In the genomic region with DNA sequence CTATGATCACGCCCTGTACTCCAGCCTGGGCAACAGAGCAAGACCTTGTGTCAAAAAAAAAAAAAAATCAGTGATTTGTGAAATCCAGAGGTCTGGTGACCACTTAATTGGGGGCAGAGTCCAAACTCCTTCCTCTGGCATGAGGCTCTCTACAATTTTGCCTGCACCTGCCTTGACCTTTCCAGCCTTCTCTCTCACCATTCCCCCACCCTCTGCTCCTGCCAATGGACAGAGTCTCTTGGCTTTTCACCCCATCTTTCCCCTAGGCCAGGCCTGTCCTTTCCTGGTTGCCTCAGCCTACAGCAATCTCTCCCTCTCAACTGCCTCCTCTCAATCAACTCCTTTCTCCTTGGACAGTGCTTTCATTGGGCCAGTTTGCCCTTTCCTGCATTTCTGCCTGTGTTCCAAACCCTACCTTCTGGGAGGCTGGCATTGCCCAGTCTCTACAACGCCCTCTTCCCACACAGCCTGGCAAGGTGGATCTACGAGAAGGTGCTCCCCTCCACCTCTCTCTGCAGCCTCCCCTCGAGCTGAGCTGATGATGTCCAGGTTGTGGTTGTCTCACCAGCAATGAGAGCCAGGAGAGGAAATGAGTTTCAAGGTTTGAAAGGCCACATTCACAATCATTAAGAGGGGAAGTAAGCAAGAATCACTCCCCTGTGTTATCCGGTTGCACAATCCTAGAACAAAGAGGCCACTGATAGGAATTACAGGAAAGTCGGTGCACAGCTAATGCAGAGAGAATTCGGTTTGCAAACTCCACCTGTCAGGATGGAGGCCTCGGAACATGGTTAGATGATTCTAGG, we compare ENCODE assay signal across 1 cellular context.
TF ChIP-seq lines count a peak whose summit lies in the region.

No MANE protein-coding gene starts in this region.

TF ChIP-seq in HepG2, 621 proteins besides CTCF, POLR2A, EP300 and RAD21 (continued from another document and continues in another):
- TF ChIP-seq, protein P1, sequence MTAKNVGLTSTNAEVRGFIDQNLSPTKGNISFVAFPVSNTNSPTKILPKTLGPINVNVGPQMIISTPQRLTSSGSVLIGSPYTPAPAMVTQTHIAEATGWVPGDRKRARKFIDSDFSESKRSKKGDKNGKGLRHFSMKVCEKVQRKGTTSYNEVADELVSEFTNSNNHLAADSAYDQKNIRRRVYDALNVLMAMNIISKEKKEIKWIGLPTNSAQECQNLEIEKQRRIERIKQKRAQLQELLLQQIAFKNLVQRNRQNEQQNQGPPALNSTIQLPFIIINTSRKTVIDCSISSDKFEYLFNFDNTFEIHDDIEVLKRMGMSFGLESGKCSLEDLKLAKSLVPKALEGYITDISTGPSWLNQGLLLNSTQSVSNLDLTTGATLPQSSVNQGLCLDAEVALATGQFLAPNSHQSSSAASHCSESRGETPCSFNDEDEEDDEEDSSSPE (CRISPR knock-in tag; IDR thresholded peaks at IDR 0.05), result peak; percentile 42
- no peak for TF ChIP-seq GABPA (IDR thresholded peaks at IDR 0.05; ENCODE audit: low read depth, low read length)
- peak; percentile 81 for TF ChIP-seq GABPA (CRISPR knock-in tag; IDR thresholded peaks at IDR 0.05; ENCODE audit: low read depth)
- peak; percentile 60; the same call in 1 of the 2 replicates for TF ChIP-seq ZNF615 (CRISPR knock-in tag; IDR thresholded peaks at IDR 0.05; ENCODE audit: borderline replicate concordance)
- peak; percentile 81 for TF ChIP-seq CREM (IDR thresholded peaks at IDR 0.05)
- TF ChIP-seq CREM (CRISPR knock-in tag; IDR thresholded peaks at IDR 0.05), result no peak
- TF ChIP-seq SRY (CRISPR knock-in tag; IDR thresholded peaks at IDR 0.05), result no peak
- TF ChIP-seq ZKSCAN5 (CRISPR knock-in tag; IDR thresholded peaks at IDR 0.05), result peak; percentile 75; the same call in 1 of the 2 replicates
- no peak for TF ChIP-seq JARID2 (CRISPR knock-in tag; IDR thresholded peaks at IDR 0.05; ENCODE audit: insufficient replicate concordance)
- TF ChIP-seq, protein P2, sequence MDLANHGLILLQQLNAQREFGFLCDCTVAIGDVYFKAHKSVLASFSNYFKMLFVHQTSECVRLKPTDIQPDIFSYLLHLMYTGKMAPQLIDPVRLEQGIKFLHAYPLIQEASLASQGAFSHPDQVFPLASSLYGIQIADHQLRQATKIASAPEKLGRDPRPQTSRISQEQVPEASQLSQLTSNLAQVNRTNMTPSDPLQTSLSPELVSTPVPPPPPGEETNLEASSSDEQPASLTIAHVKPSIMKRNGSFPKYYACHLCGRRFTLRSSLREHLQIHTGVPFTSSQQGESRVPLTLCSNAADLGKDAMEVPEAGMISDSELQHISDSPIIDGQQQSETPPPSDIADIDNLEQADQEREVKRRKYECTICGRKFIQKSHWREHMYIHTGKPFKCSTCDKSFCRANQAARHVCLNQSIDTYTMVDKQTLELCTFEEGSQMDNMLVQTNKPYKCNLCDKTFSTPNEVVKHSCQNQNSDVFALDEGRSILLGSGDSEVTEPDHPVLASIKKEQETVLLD (CRISPR knock-in tag; IDR thresholded peaks at IDR 0.05; ENCODE audit: low read depth), result 0 out of 2 replicates have a peak, but pooled peaks have one; percentile 48
- no peak for TF ChIP-seq U2AF2 (IDR thresholded peaks at IDR 0.05; ENCODE audit: low read depth, low read length)
- no peak for TF ChIP-seq MAFK (conservative IDR thresholded peaks at IDR 0.05 in 1 of 2, IDR thresholded peaks at IDR 0.05 in 1 of 2; ENCODE audit: low read length in 2 of 2)
- no peak for TF ChIP-seq MLLT10 (CRISPR knock-in tag; IDR thresholded peaks at IDR 0.05)
- TF ChIP-seq, protein P3, sequence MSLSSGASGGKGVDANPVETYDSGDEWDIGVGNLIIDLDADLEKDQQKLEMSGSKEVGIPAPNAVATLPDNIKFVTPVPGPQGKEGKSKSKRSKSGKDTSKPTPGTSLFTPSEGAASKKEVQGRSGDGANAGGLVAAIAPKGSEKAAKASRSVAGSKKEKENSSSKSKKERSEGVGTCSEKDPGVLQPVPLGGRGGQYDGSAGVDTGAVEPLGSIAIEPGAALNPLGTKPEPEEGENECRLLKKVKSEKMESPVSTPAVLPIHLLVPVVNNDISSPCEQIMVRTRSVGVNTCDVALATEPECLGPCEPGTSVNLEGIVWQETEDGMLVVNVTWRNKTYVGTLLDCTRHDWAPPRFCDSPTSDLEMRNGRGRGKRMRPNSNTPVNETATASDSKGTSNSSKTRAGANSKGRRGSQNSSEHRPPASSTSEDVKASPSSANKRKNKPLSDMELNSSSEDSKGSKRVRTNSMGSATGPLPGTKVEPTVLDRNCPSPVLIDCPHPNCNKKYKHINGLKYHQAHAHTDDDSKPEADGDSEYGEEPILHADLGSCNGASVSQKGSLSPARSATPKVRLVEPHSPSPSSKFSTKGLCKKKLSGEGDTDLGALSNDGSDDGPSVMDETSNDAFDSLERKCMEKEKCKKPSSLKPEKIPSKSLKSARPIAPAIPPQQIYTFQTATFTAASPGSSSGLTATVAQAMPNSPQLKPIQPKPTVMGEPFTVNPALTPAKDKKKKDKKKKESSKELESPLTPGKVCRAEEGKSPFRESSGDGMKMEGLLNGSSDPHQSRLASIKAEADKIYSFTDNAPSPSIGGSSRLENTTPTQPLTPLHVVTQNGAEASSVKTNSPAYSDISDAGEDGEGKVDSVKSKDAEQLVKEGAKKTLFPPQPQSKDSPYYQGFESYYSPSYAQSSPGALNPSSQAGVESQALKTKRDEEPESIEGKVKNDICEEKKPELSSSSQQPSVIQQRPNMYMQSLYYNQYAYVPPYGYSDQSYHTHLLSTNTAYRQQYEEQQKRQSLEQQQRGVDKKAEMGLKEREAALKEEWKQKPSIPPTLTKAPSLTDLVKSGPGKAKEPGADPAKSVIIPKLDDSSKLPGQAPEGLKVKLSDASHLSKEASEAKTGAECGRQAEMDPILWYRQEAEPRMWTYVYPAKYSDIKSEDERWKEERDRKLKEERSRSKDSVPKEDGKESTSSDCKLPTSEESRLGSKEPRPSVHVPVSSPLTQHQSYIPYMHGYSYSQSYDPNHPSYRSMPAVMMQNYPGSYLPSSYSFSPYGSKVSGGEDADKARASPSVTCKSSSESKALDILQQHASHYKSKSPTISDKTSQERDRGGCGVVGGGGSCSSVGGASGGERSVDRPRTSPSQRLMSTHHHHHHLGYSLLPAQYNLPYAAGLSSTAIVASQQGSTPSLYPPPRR (CRISPR knock-in tag; IDR thresholded peaks at IDR 0.05; ENCODE audit: borderline replicate concordance), result peak; percentile 74
- no peak; the same call in 1 of the 2 replicates for TF ChIP-seq ZNF780A (CRISPR knock-in tag; IDR thresholded peaks at IDR 0.05)
- TF ChIP-seq ZNF317 (CRISPR knock-in tag; IDR thresholded peaks at IDR 0.05), result peak; percentile 89
- TF ChIP-seq ZNF75D (CRISPR knock-in tag; IDR thresholded peaks at IDR 0.05; ENCODE audit: borderline replicate concordance), result no peak
- TF ChIP-seq SATB2 (CRISPR knock-in tag; IDR thresholded peaks at IDR 0.05), result peak; percentile 47; the same call in 1 of the 2 replicates
- TF ChIP-seq, protein P4, sequence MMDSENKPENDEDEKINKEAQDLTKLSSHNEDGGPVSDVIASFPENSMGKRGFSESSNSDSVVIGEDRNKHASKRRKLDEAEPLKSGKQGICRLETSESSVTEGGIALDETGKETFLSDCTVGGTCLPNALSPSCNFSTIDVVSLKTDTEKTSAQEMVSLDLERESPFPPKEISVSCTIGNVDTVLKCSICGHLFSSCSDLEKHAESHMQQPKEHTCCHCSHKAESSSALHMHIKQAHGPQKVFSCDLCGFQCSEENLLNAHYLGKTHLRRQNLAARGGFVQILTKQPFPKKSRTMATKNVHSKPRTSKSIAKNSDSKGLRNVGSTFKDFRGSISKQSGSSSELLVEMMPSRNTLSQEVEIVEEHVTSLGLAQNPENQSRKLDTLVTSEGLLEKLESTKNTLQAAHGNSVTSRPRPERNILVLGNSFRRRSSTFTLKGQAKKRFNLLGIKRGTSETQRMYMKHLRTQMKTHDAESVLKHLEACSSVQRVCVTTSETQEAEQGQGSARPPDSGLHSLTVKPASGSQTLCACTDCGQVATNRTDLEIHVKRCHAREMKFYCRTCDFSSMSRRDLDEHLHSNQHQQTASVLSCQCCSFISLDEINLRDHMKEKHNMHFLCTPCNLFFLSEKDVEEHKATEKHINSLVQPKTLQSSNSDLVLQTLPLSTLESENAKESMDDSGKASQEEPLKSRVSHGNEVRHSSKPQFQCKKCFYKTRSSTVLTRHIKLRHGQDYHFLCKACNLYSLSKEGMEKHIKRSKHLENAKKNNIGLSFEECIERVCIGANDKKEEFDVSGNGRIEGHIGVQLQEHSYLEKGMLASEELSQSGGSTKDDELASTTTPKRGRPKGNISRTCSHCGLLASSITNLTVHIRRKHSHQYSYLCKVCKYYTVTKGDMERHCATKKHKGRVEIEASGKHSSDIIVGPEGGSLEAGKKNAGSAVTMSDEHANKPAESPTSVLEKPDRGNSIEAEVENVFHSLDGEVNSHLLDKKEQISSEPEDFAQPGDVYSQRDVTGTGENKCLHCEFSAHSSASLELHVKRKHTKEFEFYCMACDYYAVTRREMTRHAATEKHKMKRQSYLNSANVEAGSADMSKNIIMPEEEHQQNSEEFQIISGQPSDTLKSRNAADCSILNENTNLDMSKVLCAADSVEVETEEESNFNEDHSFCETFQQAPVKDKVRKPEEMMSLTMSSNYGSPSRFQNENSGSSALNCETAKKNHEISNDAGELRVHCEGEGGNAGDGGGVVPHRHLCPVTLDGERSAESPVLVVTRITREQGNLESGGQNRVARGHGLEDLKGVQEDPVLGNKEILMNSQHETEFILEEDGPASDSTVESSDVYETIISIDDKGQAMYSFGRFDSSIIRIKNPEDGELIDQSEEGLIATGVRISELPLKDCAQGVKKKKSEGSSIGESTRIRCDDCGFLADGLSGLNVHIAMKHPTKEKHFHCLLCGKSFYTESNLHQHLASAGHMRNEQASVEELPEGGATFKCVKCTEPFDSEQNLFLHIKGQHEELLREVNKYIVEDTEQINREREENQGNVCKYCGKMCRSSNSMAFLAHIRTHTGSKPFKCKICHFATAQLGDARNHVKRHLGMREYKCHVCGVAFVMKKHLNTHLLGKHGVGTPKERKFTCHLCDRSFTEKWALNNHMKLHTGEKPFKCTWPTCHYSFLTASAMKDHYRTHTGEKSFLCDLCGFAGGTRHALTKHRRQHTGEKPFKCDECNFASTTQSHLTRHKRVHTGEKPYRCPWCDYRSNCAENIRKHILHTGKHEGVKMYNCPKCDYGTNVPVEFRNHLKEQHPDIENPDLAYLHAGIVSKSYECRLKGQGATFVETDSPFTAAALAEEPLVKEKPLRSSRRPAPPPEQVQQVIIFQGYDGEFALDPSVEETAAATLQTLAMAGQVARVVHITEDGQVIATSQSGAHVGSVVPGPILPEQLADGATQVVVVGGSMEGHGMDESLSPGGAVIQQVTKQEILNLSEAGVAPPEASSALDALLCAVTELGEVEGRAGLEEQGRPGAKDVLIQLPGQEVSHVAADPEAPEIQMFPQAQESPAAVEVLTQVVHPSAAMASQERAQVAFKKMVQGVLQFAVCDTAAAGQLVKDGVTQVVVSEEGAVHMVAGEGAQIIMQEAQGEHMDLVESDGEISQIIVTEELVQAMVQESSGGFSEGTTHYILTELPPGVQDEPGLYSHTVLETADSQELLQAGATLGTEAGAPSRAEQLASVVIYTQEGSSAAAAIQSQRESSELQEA (CRISPR knock-in tag; IDR thresholded peaks at IDR 0.05; ENCODE audit: not compliant biosample characterization), result no peak
- TF ChIP-seq SMC3 (IDR thresholded peaks at IDR 0.05; ENCODE audit: low read length), result peak; percentile 79
- TF ChIP-seq, protein P5, sequence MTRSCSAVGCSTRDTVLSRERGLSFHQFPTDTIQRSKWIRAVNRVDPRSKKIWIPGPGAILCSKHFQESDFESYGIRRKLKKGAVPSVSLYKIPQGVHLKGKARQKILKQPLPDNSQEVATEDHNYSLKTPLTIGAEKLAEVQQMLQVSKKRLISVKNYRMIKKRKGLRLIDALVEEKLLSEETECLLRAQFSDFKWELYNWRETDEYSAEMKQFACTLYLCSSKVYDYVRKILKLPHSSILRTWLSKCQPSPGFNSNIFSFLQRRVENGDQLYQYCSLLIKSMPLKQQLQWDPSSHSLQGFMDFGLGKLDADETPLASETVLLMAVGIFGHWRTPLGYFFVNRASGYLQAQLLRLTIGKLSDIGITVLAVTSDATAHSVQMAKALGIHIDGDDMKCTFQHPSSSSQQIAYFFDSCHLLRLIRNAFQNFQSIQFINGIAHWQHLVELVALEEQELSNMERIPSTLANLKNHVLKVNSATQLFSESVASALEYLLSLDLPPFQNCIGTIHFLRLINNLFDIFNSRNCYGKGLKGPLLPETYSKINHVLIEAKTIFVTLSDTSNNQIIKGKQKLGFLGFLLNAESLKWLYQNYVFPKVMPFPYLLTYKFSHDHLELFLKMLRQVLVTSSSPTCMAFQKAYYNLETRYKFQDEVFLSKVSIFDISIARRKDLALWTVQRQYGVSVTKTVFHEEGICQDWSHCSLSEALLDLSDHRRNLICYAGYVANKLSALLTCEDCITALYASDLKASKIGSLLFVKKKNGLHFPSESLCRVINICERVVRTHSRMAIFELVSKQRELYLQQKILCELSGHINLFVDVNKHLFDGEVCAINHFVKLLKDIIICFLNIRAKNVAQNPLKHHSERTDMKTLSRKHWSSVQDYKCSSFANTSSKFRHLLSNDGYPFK (CRISPR knock-in tag; IDR thresholded peaks at IDR 0.05; ENCODE audit: borderline replicate concordance), result peak; percentile 80; the same call in 1 of the 2 replicates
- peak; percentile 53 for TF ChIP-seq ZFY (CRISPR knock-in tag; IDR thresholded peaks at IDR 0.05)
- TF ChIP-seq, protein P6, sequence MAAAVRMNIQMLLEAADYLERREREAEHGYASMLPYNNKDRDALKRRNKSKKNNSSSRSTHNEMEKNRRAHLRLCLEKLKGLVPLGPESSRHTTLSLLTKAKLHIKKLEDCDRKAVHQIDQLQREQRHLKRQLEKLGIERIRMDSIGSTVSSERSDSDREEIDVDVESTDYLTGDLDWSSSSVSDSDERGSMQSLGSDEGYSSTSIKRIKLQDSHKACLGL (CRISPR knock-in tag; IDR thresholded peaks at IDR 0.05), result peak; percentile 72; the same call in 1 of the 2 replicates
- no peak for TF ChIP-seq HCFC1 (IDR thresholded peaks at IDR 0.05; ENCODE audit: low read depth, low read length)
- TF ChIP-seq, protein P7, sequence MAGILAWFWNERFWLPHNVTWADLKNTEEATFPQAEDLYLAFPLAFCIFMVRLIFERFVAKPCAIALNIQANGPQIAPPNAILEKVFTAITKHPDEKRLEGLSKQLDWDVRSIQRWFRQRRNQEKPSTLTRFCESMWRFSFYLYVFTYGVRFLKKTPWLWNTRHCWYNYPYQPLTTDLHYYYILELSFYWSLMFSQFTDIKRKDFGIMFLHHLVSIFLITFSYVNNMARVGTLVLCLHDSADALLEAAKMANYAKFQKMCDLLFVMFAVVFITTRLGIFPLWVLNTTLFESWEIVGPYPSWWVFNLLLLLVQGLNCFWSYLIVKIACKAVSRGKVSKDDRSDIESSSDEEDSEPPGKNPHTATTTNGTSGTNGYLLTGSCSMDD (CRISPR knock-in tag; IDR thresholded peaks at IDR 0.05), result no peak
- TF ChIP-seq MED8 (CRISPR knock-in tag; IDR thresholded peaks at IDR 0.05; ENCODE audit: insufficient replicate concordance), result peak; percentile 99
- TF ChIP-seq ZNF350 (CRISPR knock-in tag; IDR thresholded peaks at IDR 0.05; ENCODE audit: borderline replicate concordance, low read depth), result peak; percentile 89; the same call in 1 of the 2 replicates
- TF ChIP-seq, protein P8, sequence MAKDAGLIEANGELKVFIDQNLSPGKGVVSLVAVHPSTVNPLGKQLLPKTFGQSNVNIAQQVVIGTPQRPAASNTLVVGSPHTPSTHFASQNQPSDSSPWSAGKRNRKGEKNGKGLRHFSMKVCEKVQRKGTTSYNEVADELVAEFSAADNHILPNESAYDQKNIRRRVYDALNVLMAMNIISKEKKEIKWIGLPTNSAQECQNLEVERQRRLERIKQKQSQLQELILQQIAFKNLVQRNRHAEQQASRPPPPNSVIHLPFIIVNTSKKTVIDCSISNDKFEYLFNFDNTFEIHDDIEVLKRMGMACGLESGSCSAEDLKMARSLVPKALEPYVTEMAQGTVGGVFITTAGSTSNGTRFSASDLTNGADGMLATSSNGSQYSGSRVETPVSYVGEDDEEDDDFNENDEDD (CRISPR knock-in tag; IDR thresholded peaks at IDR 0.05; ENCODE audit: borderline replicate concordance), result peak; percentile 81; the same call in 1 of the 2 replicates
- no peak for TF ChIP-seq ZNF619 (CRISPR knock-in tag; IDR thresholded peaks at IDR 0.05)
- TF ChIP-seq ZNF33B (CRISPR knock-in tag; IDR thresholded peaks at IDR 0.05), result no peak
